In the genomic region with DNA sequence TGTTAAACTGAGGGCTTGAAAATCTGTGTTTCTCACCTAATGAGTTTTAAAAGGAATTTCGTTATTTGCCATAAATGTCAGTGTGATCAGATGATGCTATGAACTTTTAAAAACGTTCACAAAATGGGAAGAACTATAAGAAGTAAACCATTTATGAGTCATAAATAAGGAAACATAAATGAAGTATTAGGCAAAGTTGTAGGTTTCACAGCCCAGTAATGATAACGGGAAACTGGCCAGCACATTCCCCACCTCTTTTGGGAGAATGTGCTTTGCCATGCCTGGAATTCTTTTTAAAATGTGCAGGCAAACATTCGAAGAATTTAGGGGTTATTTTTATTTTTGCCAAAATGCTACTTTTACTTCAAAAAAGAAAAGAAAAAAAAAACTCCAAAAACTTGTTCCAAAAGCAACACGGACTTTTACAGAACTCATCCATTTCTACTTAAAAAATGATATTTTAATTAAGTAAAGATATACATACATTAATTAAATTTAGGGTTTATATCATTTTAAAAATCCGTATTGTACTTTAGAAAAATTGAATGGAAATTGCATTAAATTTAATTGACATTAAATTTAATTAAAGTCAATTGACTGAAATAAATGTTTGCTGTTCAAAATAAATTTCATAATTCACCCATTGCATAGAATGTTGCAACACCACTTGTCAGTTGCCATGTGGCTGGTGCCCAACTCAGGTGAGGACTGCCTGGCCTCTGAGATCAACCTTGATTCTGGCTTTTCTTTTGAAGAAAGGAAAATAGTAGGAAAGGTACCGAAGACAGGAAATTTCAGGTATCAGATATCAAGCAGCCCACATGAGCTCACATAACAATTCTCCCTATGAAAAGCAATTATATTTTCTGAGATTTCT, we compare ENCODE assay signal across 21 cellular contexts.
DNase-seq lines count a peak whose midpoint lies in the region; ATAC-seq and TF ChIP-seq lines count a peak whose summit lies in the region.
"Had no signal": no experiment of that assay in that cellular context is flagged by ENCODE, and none has a peak within 500 bp of the region (broad histone marks: within the 10 kb centered on the region; RNA-seq: fewer than 3 reads in every experiment).

No MANE protein-coding gene starts in this region.

- H3K27ac Mint-ChIP-seq in osteocyte (ENCODE audit: unreplicated experiment), result peak overlapping the region; percentile 74
- H3K27ac Mint-ChIP-seq: activated naive CD4-positive, alpha-beta T cell treated with anti-CD3 and anti-CD28 coated beads, Interleukin-2, amount 10 ng/mL, durations not matched to agents 7 days and 5 days; nephron had no signal

- H3K4me3 Mint-ChIP-seq in osteocyte (ENCODE audit: unreplicated experiment), result no peak overlapping the region
- H3K4me3 Mint-ChIP-seq: activated naive CD4-positive, alpha-beta T cell treated with anti-CD3 and anti-CD28 coated beads, Interleukin-2, amount 10 ng/mL, durations not matched to agents 7 days and 5 days; nephron had no signal

- peaks cover 12% of the 10 kb centered on the region for H3K9me3 Mint-ChIP-seq in osteocyte (ENCODE audit: unreplicated experiment)
- H3K9me3 Mint-ChIP-seq: activated naive CD4-positive, alpha-beta T cell treated with anti-CD3 and anti-CD28 coated beads, Interleukin-2, amount 10 ng/mL, durations not matched to agents 7 days and 5 days had no signal

- no peak for TF ChIP-seq CTCF in fibroblast of pulmonary artery (IDR thresholded peaks at IDR 0.05; ENCODE audit: low read length, missing control alignments)
- no peak for TF ChIP-seq CTCF in osteocyte (IDR thresholded peaks at IDR 0.05)

- peak; percentile 81 for DNase-seq in EH (ENCODE audit: low read depth)
- DNase-seq in amniotic epithelial cell (ENCODE audit: low read depth), result peak; percentile 11
- peak; percentile 16 for DNase-seq in fibroblast of pulmonary artery (ENCODE audit: low read depth)
- DNase-seq in osteocyte (ENCODE audit: extremely low spot score, unreplicated experiment), result no peak
- DNase-seq in NK-92 treated with Interleukin-12 subunit alpha and Interleukin-12 subunit beta, amount 100 ng/mL, for 24 hours (lab: John Stamatoyannopoulos, UW), result no peak
- DNase-seq in effector CD8-positive, alpha-beta T cell (lab: John Stamatoyannopoulos, UW), result no peak
- DNase-seq: activated CD4-positive, alpha-beta T cell treated with anti-CD3 and anti-CD28 coated beads, Interleukin-2, amount 50 U/mL, for 4 hours; activated naive CD4-positive, alpha-beta T cell treated with anti-CD3 and anti-CD28 coated beads, Interleukin-2, amount 10 ng/mL, durations not matched to agents 7 days and 5 days; dermis blood vessel endothelial cell; GDM1; head of caudate nucleus; mammary epithelial cell; NCI-H1930; stimulated activated CD4-positive, alpha-beta T cell treated with anti-CD3 and anti-CD28 coated beads, Interleukin-12 subunit alpha, Interleukin-12 subunit beta, amount 100 ng/mL, for 4 hours had no signal

- H3K36me3 Mint-ChIP-seq in osteocyte (ENCODE audit: unreplicated experiment), result peaks cover 7% of the 10 kb centered on the region
- H3K36me3 Mint-ChIP-seq: activated naive CD4-positive, alpha-beta T cell treated with anti-CD3 and anti-CD28 coated beads, Interleukin-2, amount 10 ng/mL, durations not matched to agents 7 days and 5 days had no signal

- H3K27me3 Mint-ChIP-seq in osteocyte (ENCODE audit: unreplicated experiment), result no peaks in the 10 kb centered on the region
- H3K27me3 Mint-ChIP-seq: activated naive CD4-positive, alpha-beta T cell treated with anti-CD3 and anti-CD28 coated beads, Interleukin-2, amount 10 ng/mL, durations not matched to agents 7 days and 5 days had no signal

- ATAC-seq in GM18519 (IDR thresholded peaks at IDR 0.05; ENCODE audit: low FRiP score, unreplicated experiment) (no peak), HG03097 (IDR thresholded peaks at IDR 0.05; ENCODE audit: low FRiP score, unreplicated experiment) (no peak)
- ATAC-seq: body of pancreas, GM12878 had no signal

- peaks cover 73% of the 10 kb centered on the region for H3K4me1 Mint-ChIP-seq in osteocyte (ENCODE audit: unreplicated experiment)
- H3K4me1 Mint-ChIP-seq: activated naive CD4-positive, alpha-beta T cell treated with anti-CD3 and anti-CD28 coated beads, Interleukin-2, amount 10 ng/mL, durations not matched to agents 7 days and 5 days had no signal

- H3K4me3 ChIP-seq in fibroblast of pulmonary artery (replicated peaks; ENCODE audit: low read depth, low read length), result no peak overlapping the region
- H3K4me3 ChIP-seq: BLaER1 treated with 17β-estradiol and CSF1 and Interleukin-3, amounts not matched to agents 10 nM and 100 nM; body of pancreas; GM12878; prostate gland had no signal

Comparison
In these comparisons a context has a peak if more than half of its experiments do, and no peak if none do; other contexts are left out.
1. DNase-seq: peak in EH (single experiment), amniotic epithelial cell (single experiment) and fibroblast of pulmonary artery (single experiment); none in osteocyte (single experiment), NK-92 treated with Interleukin-12 subunit alpha and Interleukin-12 subunit beta, amount 100 ng/mL, for 24 hours (single experiment) and effector CD8-positive, alpha-beta T cell (single experiment).